1 cellular context compared by ENCODE assay signal in genomic region chr22:18148508-18148965, GRCh38.
TF ChIP-seq lines count a peak whose summit lies in the region.

No MANE protein-coding gene starts in this region.

TF ChIP-seq in HepG2, 621 proteins besides CTCF, POLR2A, EP300 and RAD21 (continued from another document and continues in another):
- TF ChIP-seq NFAT5 (CRISPR knock-in tag; IDR thresholded peaks at IDR 0.05) (no peak), CEBPZ (IDR thresholded peaks at IDR 0.05; ENCODE audit: low read length) (no peak), ZNF816 (CRISPR knock-in tag; IDR thresholded peaks at IDR 0.05; ENCODE audit: borderline replicate concordance) (no peak; the same call in 1 of the 2 replicates), ZNF136 (CRISPR knock-in tag; IDR thresholded peaks at IDR 0.05; ENCODE audit: low read depth) (0 out of 2 replicates have a peak, but pooled peaks have one; percentile 23), ZNF3 (CRISPR knock-in tag; IDR thresholded peaks at IDR 0.05) (no peak), NRL (CRISPR knock-in tag; IDR thresholded peaks at IDR 0.05; ENCODE audit: borderline replicate concordance) (no peak), ZNF589 (CRISPR knock-in tag; conservative IDR thresholded peaks at IDR 0.05) (peak; percentile 93; the same call in 1 of the 2 replicates), TGIF2 (CRISPR knock-in tag; IDR thresholded peaks at IDR 0.05) (peak; percentile 96), ZBTB4 (CRISPR knock-in tag; IDR thresholded peaks at IDR 0.05; ENCODE audit: borderline replicate concordance) (no peak), PAXIP1 (CRISPR knock-in tag; conservative IDR thresholded peaks at IDR 0.05) (peak; percentile 99), IRX3 (CRISPR knock-in tag; IDR thresholded peaks at IDR 0.05; ENCODE audit: borderline replicate concordance, low read depth) (no peak), NFE2 (CRISPR knock-in tag; IDR thresholded peaks at IDR 0.05) (no peak), ZNF432 (CRISPR knock-in tag; IDR thresholded peaks at IDR 0.05; ENCODE audit: borderline replicate concordance) (no peak), ZNF564 (CRISPR knock-in tag; IDR thresholded peaks at IDR 0.05) (no peak), MATR3 (CRISPR knock-in tag; IDR thresholded peaks at IDR 0.05) (no peak), ZNF34 (CRISPR knock-in tag; IDR thresholded peaks at IDR 0.05; ENCODE audit: borderline replicate concordance) (no peak; the same call in 1 of the 2 replicates), GMEB1 (CRISPR knock-in tag; IDR thresholded peaks at IDR 0.05; ENCODE audit: borderline replicate concordance) (peak; percentile 40; the same call in 1 of the 2 replicates), ZNF180 (CRISPR knock-in tag; IDR thresholded peaks at IDR 0.05; ENCODE audit: borderline replicate concordance, low read depth) (no peak), ZBTB37 (CRISPR knock-in tag; IDR thresholded peaks at IDR 0.05) (0 out of 2 replicates have a peak, but pooled peaks have one; percentile 68), POLR2AphosphoS2 (IDR thresholded peaks at IDR 0.05; ENCODE audit: low read depth, low read length) (no peak), MLLT10 (CRISPR knock-in tag; IDR thresholded peaks at IDR 0.05) (no peak), MNT (IDR thresholded peaks at IDR 0.05) (0 out of 2 replicates have a peak, but pooled peaks have one; percentile 10), ZNF674 (CRISPR knock-in tag; IDR thresholded peaks at IDR 0.05; ENCODE audit: low read depth) (no peak), JDP2 (CRISPR knock-in tag; IDR thresholded peaks at IDR 0.05; ENCODE audit: borderline replicate concordance) (no peak), MLXIP (CRISPR knock-in tag; IDR thresholded peaks at IDR 0.05; ENCODE audit: borderline replicate concordance) (no peak), MBD4 (IDR thresholded peaks at IDR 0.05; ENCODE audit: borderline replicate concordance, low read length) (no peak), ZNF704 (CRISPR knock-in tag; IDR thresholded peaks at IDR 0.05; ENCODE audit: borderline replicate concordance) (no peak), MEIS1 (CRISPR knock-in tag; IDR thresholded peaks at IDR 0.05; ENCODE audit: borderline replicate concordance) (no peak)
